Comparison of ENCODE assay signal across 17 cellular contexts in genomic region chr1:63854091-63854490, GRCh38.
A peak's percentile ranks its signal among the peaks of the same experiment; 100 is the strongest.
DNase-seq lines count a peak whose midpoint lies in the region; ATAC-seq, FAIRE-seq and TF ChIP-seq lines count a peak whose summit lies in the region.
"Had no signal": no experiment of that assay in that cellular context is flagged by ENCODE, and none has a peak within 500 bp of the region (broad histone marks: within the 10 kb centered on the region; RNA-seq: fewer than 3 reads in every experiment).

No MANE protein-coding gene starts in this region.

- peaks cover 80% of the 10 kb centered on the region for H3K4me1 Mint-ChIP-seq in WTC11
- no peaks in the 10 kb centered on the region for H3K4me1 Mint-ChIP-seq in T-helper 2 cell treated with Interferon-gamma antibody and Interleukin-4, amounts not matched to agents 5 μg/mL and 100 μg/mL, for 36 hours (ENCODE audit: low read depth)
- H3K4me1 Mint-ChIP-seq: B cell had no signal

- H4K5ac ChIP-seq in H1 (ENCODE audit: insufficient read length, low read depth, low read length): no peak overlapping the region

- H3K4me1 ChIP-seq in H1 (replicated peaks in 1 of 4; ENCODE audit: control insufficient read depth in 3 of 4, insufficient read depth in 4 of 4, low read length in 3 of 4): peaks cover 3 to 11% (median 8%) of the 10 kb centered on the region in 4 experiments; a peak in 5 of 7 replicates
- peaks cover 5% of the 10 kb centered on the region for H3K4me1 ChIP-seq in keratinocyte (ENCODE audit: control insufficient read depth, extremely low read depth, insufficient read depth, low read length)
- no peaks in the 10 kb centered on the region for H3K4me1 ChIP-seq in kidney (ENCODE audit: control insufficient read depth in 1 of 2, insufficient read depth in 1 of 2, low read depth in 1 of 2, low read length in 2 of 2)
- H3K4me1 ChIP-seq: BLaER1 treated with 17β-estradiol and CSF1 and Interleukin-3, amounts not matched to agents 10 nM and 100 nM; HAP-1 had no signal

- no peak for DNase-seq in WTC11 (ENCODE audit: low spot score)
- no peak for DNase-seq in H1 (ENCODE audit: low read depth in 1 of 2, low spot score in 2 of 2)
- DNase-seq in left cardiac atrium: no peak
- DNase-seq in keratinocyte (ENCODE audit: low read depth, low spot score): no peak
- no peak for DNase-seq in kidney
- DNase-seq in T-helper 2 cell treated with Interferon-gamma antibody and Interleukin-4, amounts not matched to agents 5 μg/mL and 100 μg/mL, for 36 hours (ENCODE audit: low spot score): no peak
- no peak for DNase-seq in NCI-H146 treated with DMSO at 0.1 percent for 48 hours (lab: John Stamatoyannopoulos, UW; ENCODE audit: unreplicated experiment)
- no peak for DNase-seq in effector CD8-positive, alpha-beta T cell (lab: John Stamatoyannopoulos, UW)
- DNase-seq: Calu3; CD8-positive, alpha-beta T cell; DMS79 treated with DMSO at 0.1 percent for 48 hours; GF-D8 had no signal

- no peak overlapping the region for H3K4ac ChIP-seq in H1 (replicated peaks; ENCODE audit: insufficient read length, low read depth, low read length)

- no peak overlapping the region for H2BK15ac ChIP-seq in H1 (ENCODE audit: low read length)

- H2BK20ac ChIP-seq in H1 (ENCODE audit: low read length): no peak overlapping the region

- no peaks in the 10 kb centered on the region for H3K9me1 ChIP-seq in keratinocyte (ENCODE audit: control insufficient read depth, extremely low read depth, insufficient read depth, low read length)

- no peak overlapping the region for H3K56ac ChIP-seq in H1 (replicated peaks; ENCODE audit: insufficient read length, low read depth, low read length)

- H3K4me3 Mint-ChIP-seq in WTC11: no peak overlapping the region
- H3K4me3 Mint-ChIP-seq in T-helper 2 cell treated with Interferon-gamma antibody and Interleukin-4, amounts not matched to agents 5 μg/mL and 100 μg/mL, for 36 hours: no peak overlapping the region
- H3K4me3 Mint-ChIP-seq: B cell; CD8-positive, alpha-beta T cell had no signal

- intact Hi-C loops in left cardiac atrium (cut with DNase I) (no loop called here), kidney (cut with DNase I) (no loop called here)

- H3K4me2 ChIP-seq in H1 (ENCODE audit: insufficient read depth in 1 of 2, low read depth in 2 of 2, low read length in 2 of 2): no peak overlapping the region
- no peak overlapping the region for H3K4me2 ChIP-seq in keratinocyte (ENCODE audit: control insufficient read depth, extremely low read depth, insufficient read depth, low read depth, low read length)
- H3K4me2 ChIP-seq: BLaER1 treated with 17β-estradiol and CSF1 and Interleukin-3, amounts not matched to agents 10 nM and 100 nM had no signal

- 0 out of 2 replicates have a peak overlapping the region, but pooled peaks have one; percentile 2 for H3K27ac ChIP-seq in H1 (ENCODE audit: low read depth, low read length)
- no peak overlapping the region for H3K27ac ChIP-seq in keratinocyte (ENCODE audit: control insufficient read depth, insufficient read depth, low read length)
- no peak overlapping the region for H3K27ac ChIP-seq in kidney (ENCODE audit: low read depth in 2 of 2, low read length in 2 of 2)
- H3K27ac ChIP-seq: BLaER1 treated with 17β-estradiol and CSF1 and Interleukin-3, amounts not matched to agents 10 nM and 100 nM had no signal

- ATAC-seq in WTC11 (no peak), left cardiac atrium (peak; percentile 83 to 85)
- ATAC-seq: CD8-positive, alpha-beta T cell; HepG2 had no signal

- TF ChIP-seq EP300 in H1 (IDR thresholded peaks at IDR 0.05; ENCODE audit: borderline replicate concordance in 1 of 2, low read depth in 2 of 2, low read length in 2 of 2): no peak

- peaks cover 12% of the 10 kb centered on the region for H3K79me1 ChIP-seq in H1 (ENCODE audit: low read depth, low read length)

- dilution Hi-C loops in keratinocyte (cut with MboI; ENCODE audit: extremely low pct_ligation_motif_present, low sequenced_read_pairs): no loop called here

- H3K23ac ChIP-seq in H1 (ENCODE audit: insufficient read length): no peak overlapping the region

- no peak overlapping the region for H2BK5ac ChIP-seq in H1 (ENCODE audit: low read depth, low read length)

- FAIRE-seq in H1 (lab: Jason Lieb, UNC) (no peak), keratinocyte (lab: Jason Lieb, UNC) (peak; percentile 51), kidney (lab: Jason Lieb, UNC) (no peak)
- FAIRE-seq: GM19239, HepG2 had no signal

- no peak overlapping the region for H3K14ac ChIP-seq in H1 (ENCODE audit: insufficient read length)

- CTCF ChIA-PET in WTC11 (lab: Charles Lee): interaction anchor here (0.9 kb wide), 1 partner anchor 162 kb away, joined by 5 read pairs; no protein-coding TSS in a partner anchor
- CTCF ChIA-PET in H1 (lab: Charles Lee; ENCODE audit: partially characterized antibody): interaction anchor here (0.7 to 2.7 kb wide), 5 partner anchors 14 to 152 kb away, joined by 3 to 7 read pairs (median 3); no protein-coding TSS in a partner anchor

- H3K27ac Mint-ChIP-seq in WTC11: peak overlapping the region; percentile 43; the same call in 1 of the 2 replicates
- H3K27ac Mint-ChIP-seq in T-helper 2 cell treated with Interferon-gamma antibody and Interleukin-4, amounts not matched to agents 5 μg/mL and 100 μg/mL, for 36 hours: no peak overlapping the region
- H3K27ac Mint-ChIP-seq: B cell; CD8-positive, alpha-beta T cell had no signal

- H4K20me1 ChIP-seq in H1 (replicated peaks in 1 of 2; ENCODE audit: control insufficient read depth in 1 of 2, insufficient read depth in 2 of 2, low read length in 2 of 2) (peaks cover 6 to 12% of the 10 kb centered on the region in 2 experiments), keratinocyte (ENCODE audit: control insufficient read depth, extremely low read depth, insufficient read depth, low read length) (no peaks in the 10 kb centered on the region)
- H4K20me1 ChIP-seq: BLaER1 treated with 17β-estradiol and CSF1 and Interleukin-3, amounts not matched to agents 10 nM and 100 nM had no signal

- peaks cover 7% of the 10 kb centered on the region; the same call in 1 of the 2 replicates for H3K9me3 Mint-ChIP-seq in WTC11
- H3K9me3 Mint-ChIP-seq in T-helper 2 cell treated with Interferon-gamma antibody and Interleukin-4, amounts not matched to agents 5 μg/mL and 100 μg/mL, for 36 hours: no peaks in the 10 kb centered on the region

- H3K9me3 ChIP-seq in H1 (ENCODE audit: insufficient read depth in 2 of 2, low read depth in 1 of 2, low read length in 1 of 2) (no peaks in the 10 kb centered on the region), keratinocyte (ENCODE audit: control insufficient read depth, low read depth, low read length) (no peaks in the 10 kb centered on the region), kidney (ENCODE audit: control insufficient read depth in 1 of 2, low read length in 2 of 2) (no peaks in the 10 kb centered on the region)
- H3K9me3 ChIP-seq: HAP-1 had no signal

- H3K4me3 ChIP-seq in H1 (ENCODE audit: extremely low read depth in 1 of 4, insufficient read depth in 2 of 4, low read depth in 3 of 4, low read length in 4 of 4) (no peak overlapping the region), keratinocyte (ENCODE audit: control insufficient read depth in 2 of 3, extremely low read depth in 1 of 3, insufficient read depth in 2 of 3, low read depth in 1 of 3, low read length in 3 of 3) (no peak overlapping the region), kidney (ENCODE audit: low read length in 2 of 2) (no peak overlapping the region)
- H3K4me3 ChIP-seq: BLaER1 treated with 17β-estradiol and CSF1 and Interleukin-3, amounts not matched to agents 10 nM and 100 nM; HAP-1 had no signal

- POLR2A ChIA-PET in WTC11 (lab: Charles Lee) (interaction anchor here (0.7 kb wide), 1 partner anchor 20 kb away, joined by 3 read pairs; no protein-coding TSS in a partner anchor), H1 (lab: Charles Lee; ENCODE audit: partially characterized antibody) (interaction anchor here (1.9 kb wide), 1 partner anchor 10 kb away, joined by 4 read pairs; no protein-coding TSS in a partner anchor)

- H3K79me2 ChIP-seq in H1 (ENCODE audit: control insufficient read depth in 1 of 2, insufficient read depth in 2 of 2, low read length in 2 of 2) (peaks cover 4 to 99% of the 10 kb centered on the region in 2 experiments; a peak in 3 of 4 replicates), keratinocyte (ENCODE audit: control insufficient read depth, insufficient read depth, low read length) (no peaks in the 10 kb centered on the region)

- no peak for TF ChIP-seq CTCF in WTC11 (IDR thresholded peaks at IDR 0.05)
- TF ChIP-seq CTCF in H1 (IDR thresholded peaks at IDR 0.05; ENCODE audit: control extremely low read depth in 1 of 3, insufficient read depth in 1 of 3, low read depth in 1 of 3, low read length in 3 of 3): no peak
- no peak for TF ChIP-seq CTCF in keratinocyte (optimal IDR thresholded peaks at IDR 0.05 in 1 of 3, IDR thresholded peaks at IDR 0.05 in 1 of 3, conservative IDR thresholded peaks at IDR 0.05 in 1 of 3; ENCODE audit: extremely low read depth in 1 of 3, insufficient read depth in 2 of 3, low read length in 3 of 3)
- no peak for TF ChIP-seq CTCF in kidney (IDR thresholded peaks at IDR 0.05; ENCODE audit: borderline replicate concordance, extremely low read depth, insufficient read depth)

- H4K91ac ChIP-seq in H1 (replicated peaks; ENCODE audit: insufficient read length, low read length): no peak overlapping the region

- H2AFZ ChIP-seq in H1 (ENCODE audit: low read length): no peak overlapping the region
- H2AFZ ChIP-seq in keratinocyte (ENCODE audit: control insufficient read depth, low read length): no peak overlapping the region

- H2BK12ac ChIP-seq in H1 (ENCODE audit: low read depth, low read length): no peak overlapping the region

- H3K18ac ChIP-seq in H1 (ENCODE audit: extremely low read depth, low read length): no peak overlapping the region

- no peak overlapping the region for H2BK120ac ChIP-seq in H1 (replicated peaks; ENCODE audit: low read depth, low read length)

- no peak overlapping the region for H4K8ac ChIP-seq in H1 (ENCODE audit: extremely low read depth, insufficient read depth, low read length)

- H3K36me3 Mint-ChIP-seq in WTC11: peaks cover 11% of the 10 kb centered on the region
- H3K36me3 Mint-ChIP-seq in T-helper 2 cell treated with Interferon-gamma antibody and Interleukin-4, amounts not matched to agents 5 μg/mL and 100 μg/mL, for 36 hours (ENCODE audit: low read depth): no peaks in the 10 kb centered on the region
- H3K36me3 Mint-ChIP-seq: CD8-positive, alpha-beta T cell had no signal

- no peaks in the 10 kb centered on the region for H3K27me3 Mint-ChIP-seq in WTC11 (ENCODE audit: low read depth)
- H3K27me3 Mint-ChIP-seq in T-helper 2 cell treated with Interferon-gamma antibody and Interleukin-4, amounts not matched to agents 5 μg/mL and 100 μg/mL, for 36 hours (ENCODE audit: low read depth): peaks cover 3% of the 10 kb centered on the region

- 87% methylated on average over 3 of the region's 3 CpGs; no CpG with 5 or more reads in 1 of the 2 experiments for WGBS in H1 (ENCODE audit: extremely low coverage in 1 of 2, insufficient coverage in 1 of 2, insufficient read length in 1 of 2, insufficient replicate concordance in 2 of 2, low coverage in 1 of 2, low lambda C conversion rate in 2 of 2, missing lambda C conversion rate in 1 of 2), 2 experiments

- H3K27me3 ChIP-seq in H1 (replicated peaks in 1 of 4; ENCODE audit: control insufficient read depth in 3 of 4, extremely low read depth in 1 of 4, insufficient read depth in 3 of 4, low read length in 3 of 4) (no peaks in the 10 kb centered on the region), keratinocyte (ENCODE audit: control insufficient read depth, extremely low read depth, insufficient read depth, low read length) (no peaks in the 10 kb centered on the region)
- H3K27me3 ChIP-seq: BLaER1 treated with 17β-estradiol and CSF1 and Interleukin-3, amounts not matched to agents 10 nM and 100 nM had no signal

- no peak for TF ChIP-seq RAD21 in H1 (IDR thresholded peaks at IDR 0.05 in 1 of 2, conservative IDR thresholded peaks at IDR 0.05 in 1 of 2; ENCODE audit: low read depth in 2 of 2, low read length in 2 of 2)

- no peaks in the 10 kb centered on the region for H3K36me3 ChIP-seq in H1 (ENCODE audit: control insufficient read depth in 2 of 4, insufficient read depth in 4 of 4, low read length in 3 of 4)
- no peaks in the 10 kb centered on the region for H3K36me3 ChIP-seq in keratinocyte (ENCODE audit: control insufficient read depth in 2 of 2, extremely low read depth in 1 of 2, insufficient read depth in 2 of 2, low read length in 2 of 2)
- H3K36me3 ChIP-seq in kidney (ENCODE audit: control insufficient read depth in 1 of 2, insufficient read depth in 2 of 2, low read length in 2 of 2): no peaks in the 10 kb centered on the region
- H3K36me3 ChIP-seq: HAP-1 had no signal

- H3K9ac ChIP-seq in H1 (replicated peaks in 1 of 4; ENCODE audit: extremely low read depth in 1 of 4, low read depth in 3 of 4, low read length in 3 of 4) (no peak overlapping the region), keratinocyte (ENCODE audit: control insufficient read depth, extremely low read depth, insufficient read depth, low read length) (no peak overlapping the region), kidney (ENCODE audit: low read length in 2 of 2) (no peak overlapping the region)
- H3K9ac ChIP-seq: BLaER1 treated with 17β-estradiol and CSF1 and Interleukin-3, amounts not matched to agents 10 nM and 100 nM had no signal

- TF ChIP-seq POLR2A in H1 (IDR thresholded peaks at IDR 0.05; ENCODE audit: control extremely low read depth in 1 of 2, low read depth in 2 of 2, low read length in 2 of 2): no peak

- no peak overlapping the region for H2AK5ac ChIP-seq in H1 (ENCODE audit: low read depth, low read length)

- no peaks in the 10 kb centered on the region; the same call in 1 of the 2 replicates for H3K23me2 ChIP-seq in H1 (ENCODE audit: low read depth, low read length)
